Comparison of ENCODE assay signal across 20 cellular contexts in genomic region chr6:108142240-108142639, GRCh38. TPM values are rescaled to one million over a fixed set of nuclear protein-coding genes. Genes with fewer than 3 reads are reported as not detected.
DNase-seq lines count a peak whose midpoint lies in the region; ATAC-seq and TF ChIP-seq lines count a peak whose summit lies in the region.
"Had no signal": no experiment of that assay in that cellular context is flagged by ENCODE, and none has a peak within 500 bp of the region (broad histone marks: within the 10 kb centered on the region; RNA-seq: fewer than 3 reads in every experiment).

No MANE protein-coding gene starts in this region.

- ATAC-seq in HG03469 (IDR thresholded peaks at IDR 0.05; ENCODE audit: unreplicated experiment), result no peak
- ATAC-seq: CD8-positive, alpha-beta T cell; GM23338 had no signal

- H3K79me2 ChIP-seq in neural progenitor cell (ENCODE audit: low read depth) (no peaks in the 10 kb centered on the region), osteoblast (ENCODE audit: insufficient read depth, low read length) (no peaks in the 10 kb centered on the region)

- H3K9me3 ChIP-seq in neural progenitor cell (ENCODE audit: low read depth) (no peaks in the 10 kb centered on the region), osteoblast (ENCODE audit: low read depth, low read length) (no peaks in the 10 kb centered on the region)

- in situ Hi-C loops in brain microvascular endothelial cell (cut with HindIII; ENCODE audit: low pct_ligation_motif_present, low sequenced_read_pairs), result no loop called here

- H3F3A ChIP-seq in neural progenitor cell (ENCODE audit: low read depth), result peaks cover 18% of the 10 kb centered on the region

- no peak overlapping the region for H3K9ac ChIP-seq in neural progenitor cell
- H3K9ac ChIP-seq: KMS-11 had no signal

- H3K27me3 Mint-ChIP-seq in IgD-negative memory B cell, result peaks cover 17% of the 10 kb centered on the region
- H3K27me3 Mint-ChIP-seq in neural progenitor cell (ENCODE audit: insufficient read depth, low read depth), result peaks cover 7% of the 10 kb centered on the region
- peaks cover 48% of the 10 kb centered on the region for H3K27me3 Mint-ChIP-seq in type B pancreatic cell

- H3K4me2 ChIP-seq in neural progenitor cell (peak overlapping the region; percentile 64), osteoblast (ENCODE audit: insufficient read depth, low read length) (no peak overlapping the region)
- H3K4me2 ChIP-seq: GM23338, KMS-11 had no signal

- no peak overlapping the region for H3K4me3 ChIP-seq in neural progenitor cell
- no peak overlapping the region for H3K4me3 ChIP-seq in brain microvascular endothelial cell (ENCODE audit: low read depth, low read length)
- H3K4me3 ChIP-seq in osteoblast (ENCODE audit: insufficient read depth, low read length), result no peak overlapping the region
- H3K4me3 ChIP-seq: GM23338 had no signal

- no peaks in the 10 kb centered on the region for H3K9me3 Mint-ChIP-seq in IgD-negative memory B cell
- H3K9me3 Mint-ChIP-seq in neural progenitor cell, result peaks cover 3% of the 10 kb centered on the region
- H3K9me3 Mint-ChIP-seq in type B pancreatic cell, result no peaks in the 10 kb centered on the region
- H3K9me3 Mint-ChIP-seq: CD8-positive, alpha-beta T cell; GM23338 had no signal

- DNase-seq in NOMO-1 treated with DMSO at 0.1 percent for 48 hours (lab: John Stamatoyannopoulos, UW; ENCODE audit: unreplicated experiment) (peak; percentile 83), SKM-1 treated with dmso at 0.1 percent for 144 hours (lab: John Stamatoyannopoulos, UW; ENCODE audit: unreplicated experiment) (peak; percentile 26), neural progenitor cell (ENCODE audit: low spot score) (no peak), type B pancreatic cell (ENCODE audit: extremely low spot score, unreplicated experiment) (no peak), brain microvascular endothelial cell (no peak), osteoblast (ENCODE audit: insufficient read length, low spot score, missing footprints) (no peak)
- DNase-seq: AML-193; CD8-positive, alpha-beta T cell; DND-41; GDM1; MM.1S; NCI-H1436 treated with DMSO at 0.1 percent for 48 hours; NCI-H226; NCI-H526; SHP77 treated with DMSO at 0.1 percent for 48 hours; SW 1271 had no signal

- peak overlapping the region in 2 of 3 donors; percentile 6 to 8 for H3K27ac Mint-ChIP-seq in IgD-negative memory B cell
- H3K27ac Mint-ChIP-seq in neural progenitor cell, result no peak overlapping the region
- no peak overlapping the region for H3K27ac Mint-ChIP-seq in type B pancreatic cell
- H3K27ac Mint-ChIP-seq: CD8-positive, alpha-beta T cell; GM23338 had no signal

- no peaks in the 10 kb centered on the region for H3K36me3 Mint-ChIP-seq in IgD-negative memory B cell
- no peaks in the 10 kb centered on the region for H3K36me3 Mint-ChIP-seq in neural progenitor cell
- no peaks in the 10 kb centered on the region for H3K36me3 Mint-ChIP-seq in type B pancreatic cell
- H3K36me3 Mint-ChIP-seq: CD8-positive, alpha-beta T cell had no signal

- H3K4me1 Mint-ChIP-seq in IgD-negative memory B cell (peaks cover 4 to 7% (median 6%) of the 10 kb centered on the region in 3 donors), neural progenitor cell (peaks cover 18% of the 10 kb centered on the region), type B pancreatic cell (ENCODE audit: unreplicated experiment) (no peaks in the 10 kb centered on the region)

- no peak overlapping the region for H3K27ac ChIP-seq in neural progenitor cell
- H3K27ac ChIP-seq in brain microvascular endothelial cell, result no peak overlapping the region
- H3K27ac ChIP-seq in osteoblast (ENCODE audit: low read depth, low read length), result no peak overlapping the region
- H3K27ac ChIP-seq: KMS-11 had no signal

- TF ChIP-seq CTCF in neural progenitor cell (IDR thresholded peaks at IDR 0.05), result no peak
- TF ChIP-seq CTCF in type B pancreatic cell (conservative IDR thresholded peaks at IDR 0.05), result no peak
- no peak for TF ChIP-seq CTCF in brain microvascular endothelial cell (IDR thresholded peaks at IDR 0.05; ENCODE audit: low read depth, low read length, missing control alignments)
- TF ChIP-seq CTCF in osteoblast (IDR thresholded peaks at IDR 0.05; ENCODE audit: extremely low read depth, low read depth, low read length), result no peak

- H3K4me1 ChIP-seq in neural progenitor cell (peaks cover 27% of the 10 kb centered on the region), osteoblast (ENCODE audit: insufficient read depth, low read length) (no peaks in the 10 kb centered on the region)

- H3K36me3 ChIP-seq in neural progenitor cell (no peaks in the 10 kb centered on the region), brain microvascular endothelial cell (replicated peaks) (no peaks in the 10 kb centered on the region), osteoblast (ENCODE audit: insufficient read depth, low read length) (no peaks in the 10 kb centered on the region)

- H3K27me3 ChIP-seq in neural progenitor cell, result peaks cover 47% of the 10 kb centered on the region
- H3K27me3 ChIP-seq in brain microvascular endothelial cell (replicated peaks), result peaks cover 4% of the 10 kb centered on the region
- peaks cover 30% of the 10 kb centered on the region for H3K27me3 ChIP-seq in osteoblast (ENCODE audit: insufficient read depth, low read length)

- no peak overlapping the region for H3K4me3 Mint-ChIP-seq in IgD-negative memory B cell
- H3K4me3 Mint-ChIP-seq in neural progenitor cell, result no peak overlapping the region
- no peak overlapping the region for H3K4me3 Mint-ChIP-seq in type B pancreatic cell
- H3K4me3 Mint-ChIP-seq: CD8-positive, alpha-beta T cell; GM23338 had no signal

- H2AFZ ChIP-seq in neural progenitor cell (replicated peaks), result no peak overlapping the region
- H2AFZ ChIP-seq in osteoblast (ENCODE audit: low read length), result no peak overlapping the region

- H4K20me1 ChIP-seq in neural progenitor cell (ENCODE audit: low read depth), result peaks cover 6% of the 10 kb centered on the region
- no peaks in the 10 kb centered on the region for H4K20me1 ChIP-seq in osteoblast (ENCODE audit: insufficient read depth, low read length)

RNA-seq across cellular contexts. Expression of gene NR2E1, which starts 23.6 kb away (rescaled TPM):
- polyA plus RNA-seq in IgD-negative memory B cell, result not detected
- total RNA-seq in neural progenitor cell (ENCODE audit: low replicate concordance), result 0.25 and 1.0 TPM in 2 replicates
- 0.26 TPM in 1 of 2 replicates, not detected in the other for total RNA-seq in type B pancreatic cell (ENCODE audit: low replicate concordance)
- not detected in 2 replicates for total RNA-seq in osteoblast
- total RNA-seq: CD8-positive, alpha-beta T cell; GM23338 had no signal
- polyA plus RNA-seq: GM23338 had no signal

Comparison
In these comparisons a context has a peak if more than half of its experiments do, and no peak if none do; other contexts are left out.
1. H3K27ac Mint-ChIP-seq: peak in IgD-negative memory B cell (2 of 3); none in neural progenitor cell (single experiment) and type B pancreatic cell (single experiment).
2. DNase-seq: peak in NOMO-1 treated with DMSO at 0.1 percent for 48 hours (single experiment) and SKM-1 treated with dmso at 0.1 percent for 144 hours (single experiment); none in neural progenitor cell (single experiment), type B pancreatic cell (single experiment), brain microvascular endothelial cell (single experiment) and osteoblast (single experiment).